ENCODE assay signal across 15 cellular contexts in the genomic region with DNA sequence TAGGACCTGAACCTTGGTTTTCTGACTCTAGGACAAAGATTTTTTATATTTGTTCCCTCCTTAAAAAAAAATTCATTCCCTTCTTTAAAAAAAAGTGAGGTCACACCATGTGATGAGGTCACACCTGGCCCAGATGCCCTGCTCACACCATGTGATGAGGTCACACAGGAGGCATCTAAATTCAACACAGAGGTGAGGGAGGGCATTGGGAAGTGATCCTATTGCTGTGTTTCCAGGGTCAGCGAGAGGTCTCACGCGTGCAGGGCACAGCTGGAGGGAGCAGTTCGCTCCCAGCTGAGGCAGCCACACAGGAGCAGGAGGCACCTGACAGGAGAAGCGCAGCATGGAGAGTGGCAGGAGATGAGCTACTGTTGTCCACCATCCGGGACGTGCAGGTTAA.
"Had no signal": no experiment of that assay in that cellular context is flagged by ENCODE, and none has a peak within 500 bp of the region (broad histone marks: within the 10 kb centered on the region; RNA-seq: fewer than 3 reads in every experiment).

No MANE protein-coding gene starts in this region.

- H3K4me3 Mint-ChIP-seq: activated CD4-positive, alpha-beta memory T cell treated with anti-CD3 and anti-CD28 coated beads, Interleukin-2, amount 10 ng/mL, durations not matched to agents 7 days and 5 days; activated naive CD8-positive, alpha-beta T cell; naive thymus-derived CD4-positive, alpha-beta T cell; T-helper 2 cell treated with Interferon-gamma antibody and Interleukin-4, amounts not matched to agents 5 μg/mL and 100 μg/mL, for 36 hours had no signal

- H3K27me3 Mint-ChIP-seq: activated naive CD8-positive, alpha-beta T cell had no signal

- H3K27me3 ChIP-seq: right atrium auricular region, tibial artery had no signal

- H3K9me3 Mint-ChIP-seq: activated CD4-positive, alpha-beta memory T cell treated with anti-CD3 and anti-CD28 coated beads, Interleukin-2, amount 10 ng/mL, durations not matched to agents 7 days and 5 days; T-helper 2 cell treated with Interferon-gamma antibody and Interleukin-4, amounts not matched to agents 5 μg/mL and 100 μg/mL, for 36 hours had no signal

- H3K9me3 ChIP-seq: right atrium auricular region, tibial artery had no signal

- H3K27ac Mint-ChIP-seq: activated CD4-positive, alpha-beta memory T cell treated with anti-CD3 and anti-CD28 coated beads, Interleukin-2, amount 10 ng/mL, durations not matched to agents 7 days and 5 days; activated naive CD8-positive, alpha-beta T cell; naive thymus-derived CD4-positive, alpha-beta T cell; T-helper 2 cell treated with Interferon-gamma antibody and Interleukin-4, amounts not matched to agents 5 μg/mL and 100 μg/mL, for 36 hours had no signal

- DNase-seq: activated CD4-positive, alpha-beta memory T cell treated with anti-CD3 and anti-CD28 coated beads, Interleukin-2, amount 10 ng/mL, durations not matched to agents 7 days and 5 days; activated CD4-positive, alpha-beta T cell treated with anti-CD3 and anti-CD28 coated beads for 1 hour; activated gamma-delta T cell; activated T-cell treated with anti-CD3 and anti-CD28 coated beads, Interleukin-2, amount 50 U/mL, for 48 hours; amygdala; effector CD4-positive, alpha-beta T cell; kidney; midbrain; naive thymus-derived CD4-positive, alpha-beta T cell; small intestine; SW 1271; tibial artery had no signal

- H3K36me3 ChIP-seq: right atrium auricular region, tibial artery had no signal

- H3K27ac ChIP-seq: right atrium auricular region, tibial artery had no signal

- H3K4me1 ChIP-seq: right atrium auricular region, tibial artery had no signal

- ATAC-seq: naive thymus-derived CD4-positive, alpha-beta T cell had no signal

- H3K4me3 ChIP-seq: right atrium auricular region, tibial artery had no signal
